Comparison of ENCODE assay signal across 18 cellular contexts in the genomic region with DNA sequence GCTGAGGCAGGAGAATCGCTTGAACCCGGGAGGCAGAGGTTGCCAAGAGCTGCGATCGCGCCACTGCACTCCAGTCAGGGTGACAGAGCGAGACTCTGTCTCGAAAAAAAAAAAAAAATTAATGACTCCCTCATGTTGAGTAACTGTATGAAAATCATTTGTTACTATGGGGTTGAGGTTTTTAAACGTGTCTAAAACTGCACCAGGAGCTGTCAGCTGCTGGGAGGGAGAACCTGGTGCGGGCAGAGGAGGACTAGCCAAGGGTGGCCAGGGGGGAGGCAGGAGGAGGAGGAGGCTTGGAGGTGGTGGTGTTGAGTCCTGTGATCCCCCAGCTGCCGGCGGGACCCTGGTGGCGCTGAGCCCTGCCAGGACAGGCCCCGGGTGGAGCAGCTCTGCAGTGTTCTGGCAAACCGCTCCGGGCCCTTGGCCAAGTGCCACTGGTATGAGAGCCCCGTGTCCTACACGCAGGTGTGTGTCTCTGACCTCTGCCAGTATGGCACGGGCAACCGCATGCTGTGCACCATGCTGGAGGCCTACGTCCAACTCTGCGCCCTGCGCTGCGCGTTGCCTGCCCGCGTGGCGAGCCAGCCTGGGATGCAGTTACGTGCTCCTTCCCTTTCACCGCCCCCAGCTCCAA. TPM values are rescaled to one million over a fixed set of nuclear protein-coding genes. Genes with fewer than 3 reads are reported as not detected.
A peak's percentile ranks its signal among the peaks of the same experiment; 100 is the strongest.
DNase-seq lines count a peak whose midpoint lies in the region; ATAC-seq and TF ChIP-seq lines count a peak whose summit lies in the region.
"Had no signal": no experiment of that assay in that cellular context is flagged by ENCODE, and none has a peak within 500 bp of the region (broad histone marks: within the 10 kb centered on the region; RNA-seq: fewer than 3 reads in every experiment).

No MANE protein-coding gene starts in this region.

- H3K27me3 ChIP-seq in breast epithelium: no peaks in the 10 kb centered on the region
- no peaks in the 10 kb centered on the region for H3K27me3 ChIP-seq in left lung
- no peaks in the 10 kb centered on the region for H3K27me3 ChIP-seq in upper lobe of right lung
- no peaks in the 10 kb centered on the region for H3K27me3 ChIP-seq in brain microvascular endothelial cell (replicated peaks)
- H3K27me3 ChIP-seq: SJSA1 had no signal

- no peak for TF ChIP-seq POLR2A in breast epithelium (IDR thresholded peaks at IDR 0.05)

- no peaks in the 10 kb centered on the region for H3K9me3 Mint-ChIP-seq in MCF 10A (ENCODE audit: unreplicated experiment)
- H3K9me3 Mint-ChIP-seq: activated naive CD4-positive, alpha-beta T cell treated with anti-CD3 and anti-CD28 coated beads, Interleukin-2, amount 10 ng/mL, durations not matched to agents 7 days and 5 days; CD8-positive, alpha-beta memory T cell; naive thymus-derived CD8-positive, alpha-beta T cell had no signal

- H3K27me3 Mint-ChIP-seq in MCF 10A (ENCODE audit: insufficient read depth, unreplicated experiment): no peaks in the 10 kb centered on the region
- H3K27me3 Mint-ChIP-seq: CD8-positive, alpha-beta memory T cell had no signal

- peaks cover 13% of the 10 kb centered on the region for H3K4me1 Mint-ChIP-seq in MCF 10A (ENCODE audit: insufficient read depth, unreplicated experiment)
- H3K4me1 Mint-ChIP-seq: activated naive CD4-positive, alpha-beta T cell treated with anti-CD3 and anti-CD28 coated beads, Interleukin-2, amount 10 ng/mL, durations not matched to agents 7 days and 5 days; brain; CD8-positive, alpha-beta memory T cell; naive thymus-derived CD8-positive, alpha-beta T cell had no signal

- DNase-seq in breast epithelium (ENCODE audit: low spot score in 2 of 2) (peak in 1 of 2 donors; percentile 50), MCF 10A (ENCODE audit: unreplicated experiment) (no peak), cerebellum (ENCODE audit: low spot score) (peak; percentile 54), left lung (no peak), upper lobe of right lung (no peak), brain microvascular endothelial cell (no peak), hepatic stellate cell (ENCODE audit: low spot score) (no peak), NCI-H1417 treated with DMSO at 0.1 percent for 48 hours (lab: John Stamatoyannopoulos, UW) (no peak)
- DNase-seq: activated CD8-positive, alpha-beta memory T cell treated with anti-CD3 and anti-CD28 coated beads, Interleukin-2, amount 50 U/mL, for 4 hours; activated naive CD4-positive, alpha-beta T cell treated with anti-CD3 and anti-CD28 coated beads, Interleukin-2, amount 10 ng/mL, durations not matched to agents 7 days and 5 days; CD8-positive, alpha-beta memory T cell; effector memory CD4-positive, alpha-beta T cell; retina; T-helper 9 cell had no signal

- H3K27ac Mint-ChIP-seq in MCF 10A (ENCODE audit: low read depth, unreplicated experiment): no peak overlapping the region
- H3K27ac Mint-ChIP-seq: activated naive CD4-positive, alpha-beta T cell treated with anti-CD3 and anti-CD28 coated beads, Interleukin-2, amount 10 ng/mL, durations not matched to agents 7 days and 5 days; brain; CD8-positive, alpha-beta memory T cell had no signal

- H3K36me3 Mint-ChIP-seq in MCF 10A (ENCODE audit: insufficient read depth, unreplicated experiment): no peaks in the 10 kb centered on the region
- H3K36me3 Mint-ChIP-seq: activated naive CD4-positive, alpha-beta T cell treated with anti-CD3 and anti-CD28 coated beads, Interleukin-2, amount 10 ng/mL, durations not matched to agents 7 days and 5 days; brain; CD8-positive, alpha-beta memory T cell; naive thymus-derived CD8-positive, alpha-beta T cell had no signal

- CTCF ChIA-PET in MCF 10A (lab: Yijun Ruan, JAX): interaction anchor here (0.6 to 3.4 kb wide), 15 partner anchors 14 to 795 kb away, joined by 3 to 25 read pairs (median 4); partner anchors contain the start of genes FXYD3 and LGI4

- POLR2A ChIA-PET in MCF 10A (lab: Yijun Ruan, JAX): interaction anchor here (0.6 to 4.5 kb wide), 9 partner anchors 11 to 1018 kb away, joined by 3 to 40 read pairs (median 7); partner anchors contain the start of gene FXYD3

- H3K4me3 ChIP-seq in breast epithelium: no peak overlapping the region
- H3K4me3 ChIP-seq in left lung: no peak overlapping the region
- no peak overlapping the region for H3K4me3 ChIP-seq in upper lobe of right lung
- H3K4me3 ChIP-seq in brain microvascular endothelial cell (ENCODE audit: low read depth, low read length): no peak overlapping the region
- H3K4me3 ChIP-seq: SJSA1 had no signal

- no peak overlapping the region for H3K4me3 Mint-ChIP-seq in MCF 10A (ENCODE audit: unreplicated experiment)
- H3K4me3 Mint-ChIP-seq: activated naive CD4-positive, alpha-beta T cell treated with anti-CD3 and anti-CD28 coated beads, Interleukin-2, amount 10 ng/mL, durations not matched to agents 7 days and 5 days; brain; CD8-positive, alpha-beta memory T cell; naive thymus-derived CD8-positive, alpha-beta T cell had no signal

- no TSS peak for BruUV-seq in MCF 10A (replicated peaks; lab: Mats Ljungman, UMichigan)

- H3K4me1 ChIP-seq in breast epithelium (no peaks in the 10 kb centered on the region), left lung (no peaks in the 10 kb centered on the region), upper lobe of right lung (no peaks in the 10 kb centered on the region)
- H3K4me1 ChIP-seq: SJSA1 had no signal

- intact Hi-C loops in breast epithelium (cut with DNase I; ENCODE audit: low total_unique reads): no loop called here
- intact Hi-C loops in MCF 10A (cut with micrococcal nuclease): no loop called here
- intact Hi-C loops in left lung (cut with DNase I): no loop called here
- intact Hi-C loops in upper lobe of right lung (cut with DNase I): no loop called here

- ATAC-seq in left lung (peak; percentile 21), upper lobe of right lung (peak; percentile 39)
- ATAC-seq: naive thymus-derived CD8-positive, alpha-beta T cell had no signal

- TF ChIP-seq CTCF in breast epithelium (IDR thresholded peaks at IDR 0.05) (no peak), MCF 10A (IDR thresholded peaks at IDR 0.05; ENCODE audit: unreplicated experiment) (no peak), left lung (IDR thresholded peaks at IDR 0.05) (no peak), upper lobe of right lung (IDR thresholded peaks at IDR 0.05) (no peak), brain microvascular endothelial cell (IDR thresholded peaks at IDR 0.05; ENCODE audit: low read depth, low read length, missing control alignments) (no peak)

- H3K9me3 ChIP-seq in breast epithelium (no peaks in the 10 kb centered on the region), left lung (no peaks in the 10 kb centered on the region), upper lobe of right lung (no peaks in the 10 kb centered on the region)
- H3K9me3 ChIP-seq: SJSA1 had no signal

- no peaks in the 10 kb centered on the region for H3K36me3 ChIP-seq in breast epithelium
- no peaks in the 10 kb centered on the region for H3K36me3 ChIP-seq in left lung
- no peaks in the 10 kb centered on the region for H3K36me3 ChIP-seq in upper lobe of right lung
- H3K36me3 ChIP-seq in brain microvascular endothelial cell (replicated peaks): no peaks in the 10 kb centered on the region
- H3K36me3 ChIP-seq: SJSA1 had no signal

- in situ Hi-C loops in brain microvascular endothelial cell (cut with HindIII; ENCODE audit: low pct_ligation_motif_present, low sequenced_read_pairs): no loop called here

- H3K27ac ChIP-seq in breast epithelium (peak overlapping the region; percentile 30), left lung (no peak overlapping the region), upper lobe of right lung (no peak overlapping the region), brain microvascular endothelial cell (no peak overlapping the region)
- H3K27ac ChIP-seq: SJSA1 had no signal

RNA-seq across cellular contexts. Expression of gene FXYD3, which starts 17.1 kb away (rescaled TPM):
- 100 to 1,000 TPM in 2 of 3 donors, not detected in 1; 135 to 318 TPM for total RNA-seq in breast epithelium
- 4.3 and 6.9 TPM in 2 replicates for total RNA-seq in MCF 10A (2022)
- total RNA-seq in cerebellum: 0.45 TPM
- total RNA-seq in left lung: 100 to 1,000 TPM in 1 of 2 donors, 10 to 100 TPM in 1; 88.4 to 207 TPM
- total RNA-seq in upper lobe of right lung: 145 TPM
- total RNA-seq: A673; CD8-positive, alpha-beta memory T cell; naive thymus-derived CD8-positive, alpha-beta T cell; SJSA1 had no signal

RNA-seq across cellular contexts. Expression of gene LGI4, which starts 36.3 kb away (rescaled TPM):
- total RNA-seq in breast epithelium (10 to 100 TPM in 1 of 3 donors, 1 to 10 TPM in 2; 4.3 to 37.8 (median 5.3) TPM), MCF 10A (2022) (0.91 TPM in 1 of 2 replicates, not detected in the other), cerebellum (2.7 TPM), left lung (1 to 10 TPM; 1.8 to 2.5 TPM), upper lobe of right lung (6.7 TPM)
- total RNA-seq: A673, SJSA1 had no signal

RNA-seq across cellular contexts. Expression of gene FXYD1, which starts 40.1 kb away (rescaled TPM):
- total RNA-seq in breast epithelium: 10 to 100 TPM; 15.5 to 75.5 (median 34.7) TPM
- not detected in 2 replicates for total RNA-seq in MCF 10A (2022)
- 1.5 TPM for total RNA-seq in cerebellum
- total RNA-seq in left lung: 10 to 100 TPM; 20.1 to 24.0 TPM
- total RNA-seq in upper lobe of right lung: 67.6 TPM
- total RNA-seq: A673; CD8-positive, alpha-beta memory T cell; SJSA1 had no signal

RNA-seq across cellular contexts. Expression of gene FXYD7, which starts 44.5 kb away (rescaled TPM):
- not detected for total RNA-seq in breast epithelium
- not detected in 2 replicates for total RNA-seq in MCF 10A (2022)
- 5.2 TPM for total RNA-seq in cerebellum
- total RNA-seq in left lung: not detected
- total RNA-seq in upper lobe of right lung: 0.61 TPM
- total RNA-seq: SJSA1 had no signal

RNA-seq across cellular contexts. Expression of gene FXYD5, which starts 56.0 kb away (rescaled TPM):
- total RNA-seq in breast epithelium (10 to 100 TPM; 52.4 to 56.7 (median 56.2) TPM), MCF 10A (2022) (150 and 159 TPM in 2 replicates), cerebellum (1.00 TPM), left lung (100 to 1,000 TPM; 111 to 123 TPM), upper lobe of right lung (124 TPM)

Comparison
In these comparisons a context has a peak if more than half of its experiments do, and no peak if none do; other contexts are left out.
1. H3K27ac ChIP-seq: peak in breast epithelium (2 of 2); none in left lung (0 of 2), upper lobe of right lung (single experiment) and brain microvascular endothelial cell (single experiment).